In the genomic region with DNA sequence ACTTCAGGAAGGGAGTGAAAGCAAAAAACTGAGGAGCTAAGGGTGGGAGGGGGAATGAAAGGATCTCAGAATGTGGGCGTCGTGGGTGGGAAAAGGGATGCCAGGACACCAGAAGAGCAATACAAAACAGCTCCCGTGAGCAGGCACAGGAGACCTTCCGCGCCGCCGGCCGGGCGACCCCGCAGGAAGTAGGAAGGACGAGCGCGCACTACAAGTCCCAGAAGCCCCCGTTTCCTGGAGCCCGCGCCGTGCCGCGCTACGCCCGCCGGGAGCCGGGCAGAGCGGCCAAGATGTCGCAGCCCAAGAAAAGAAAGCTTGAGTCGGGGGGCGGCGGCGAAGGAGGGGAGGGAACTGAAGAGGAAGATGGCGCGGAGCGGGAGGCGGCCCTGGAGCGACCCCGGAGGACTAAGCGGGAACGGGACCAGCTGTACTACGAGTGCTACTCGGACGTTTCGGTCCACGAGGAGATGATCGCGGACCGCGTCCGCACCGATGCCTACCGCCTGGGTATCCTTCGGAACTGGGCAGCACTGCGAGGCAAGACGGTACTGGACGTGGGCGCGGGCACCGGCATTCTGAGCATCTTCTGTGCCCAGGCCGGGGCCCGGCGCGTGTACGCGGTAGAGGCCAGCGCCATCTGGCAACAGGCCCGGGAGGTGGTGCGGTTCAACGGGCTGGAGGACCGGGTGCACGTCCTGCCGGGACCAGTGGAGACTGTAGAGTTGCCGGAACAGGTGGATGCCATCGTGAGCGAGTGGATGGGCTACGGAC, we compare ENCODE assay signal across 8 cellular contexts. TPM values are rescaled to one million over a fixed set of nuclear protein-coding genes. Genes with fewer than 3 reads are reported as not detected.
A peak's percentile ranks its signal among the peaks of the same experiment; 100 is the strongest.
DNase-seq lines count a peak whose midpoint lies in the region; ATAC-seq and TF ChIP-seq lines count a peak whose summit lies in the region.

Gene PRMT6, plus strand, starts transcription at position 249 of the 771 bp plus-strand sequence. Its CDS starts 42 bp downstream, at position 291.

- peaks cover 12% of the 10 kb centered on the region for H3K4me1 ChIP-seq in colonic mucosa

- no peaks in the 10 kb centered on the region for H3K27me3 ChIP-seq in colonic mucosa

- peak; percentile 92 for DNase-seq in AG20443 (ENCODE audit: low spot score)
- peak; percentile 48 for DNase-seq in NCI-H460 (ENCODE audit: extremely low read depth, low read depth)
- peak; percentile 74 to 81 for DNase-seq in activated CD4-positive, alpha-beta T cell treated with anti-CD3 and anti-CD28 coated beads for 4 hours
- peak; percentile 83 for DNase-seq in colonic mucosa
- peak; percentile 72 to 87 for DNase-seq in left colon
- peak; percentile 77 to 79 for DNase-seq in stimulated activated CD4-positive, alpha-beta T cell treated with anti-CD3 and anti-CD28 coated beads, Interleukin-1b, Interleukin-23, amount 100 ng/mL, for 4 hours (ENCODE audit: low read depth in 2 of 2)

- intact Hi-C loops in colonic mucosa (cut with DNase I): no loop called here
- intact Hi-C loops in left colon (cut with DNase I, micrococcal nuclease): no loop called here

- peak within 1 kb of the TSS; percentile 68 for H3K27ac ChIP-seq in colonic mucosa

- H3K36me3 ChIP-seq in colonic mucosa: no peaks in the 10 kb centered on the region

- H3K4me3 ChIP-seq in colonic mucosa: peak within 1 kb of the TSS; percentile 94

- peak within 1 kb of the TSS; percentile 93 to 94 for H3K9ac ChIP-seq in colonic mucosa (ENCODE audit: low read depth in 2 of 2, low read length in 2 of 2)

- no peak for TF ChIP-seq CTCF in colonic mucosa (IDR thresholded peaks at IDR 0.05)

- H3K9me3 ChIP-seq in colonic mucosa: no peaks in the 10 kb centered on the region

- peak; percentile 90 for ATAC-seq in GM19035 (IDR thresholded peaks at IDR 0.05; ENCODE audit: unreplicated experiment)
- ATAC-seq in HG03354 (IDR thresholded peaks at IDR 0.05; ENCODE audit: poor library complexity, severe bottlenecking, unreplicated experiment): peak; percentile 97
- peak; percentile 92 for ATAC-seq in left colon

RNA-seq across cellular contexts. Expression of gene PRMT6, which starts in this region (rescaled TPM):
- 13.9 and 15.2 TPM in 2 replicates for total RNA-seq in NCI-H460 (2014; rRNA removed; shearing (Covaris generic))
- polyA plus RNA-seq in NCI-H460 (2014; cell fraction: nucleus; rRNA removed): 16.1 and 20.2 TPM in 2 replicates
- total RNA-seq in colonic mucosa (10 to 100 TPM; 11.8 to 19.1 TPM), left colon (10 to 100 TPM in 1 of 2 donors, 1 to 10 TPM in 1; 8.9 to 13.4 TPM)

Comparison
In these comparisons a context has a peak if more than half of its experiments do, and no peak if none do; other contexts are left out.
1. Peak in every context shown above with its lines: DNase-seq, ATAC-seq, H3K4me3 ChIP-seq and H3K27ac ChIP-seq.